11 cellular contexts compared by ENCODE assay signal in the genomic region with DNA sequence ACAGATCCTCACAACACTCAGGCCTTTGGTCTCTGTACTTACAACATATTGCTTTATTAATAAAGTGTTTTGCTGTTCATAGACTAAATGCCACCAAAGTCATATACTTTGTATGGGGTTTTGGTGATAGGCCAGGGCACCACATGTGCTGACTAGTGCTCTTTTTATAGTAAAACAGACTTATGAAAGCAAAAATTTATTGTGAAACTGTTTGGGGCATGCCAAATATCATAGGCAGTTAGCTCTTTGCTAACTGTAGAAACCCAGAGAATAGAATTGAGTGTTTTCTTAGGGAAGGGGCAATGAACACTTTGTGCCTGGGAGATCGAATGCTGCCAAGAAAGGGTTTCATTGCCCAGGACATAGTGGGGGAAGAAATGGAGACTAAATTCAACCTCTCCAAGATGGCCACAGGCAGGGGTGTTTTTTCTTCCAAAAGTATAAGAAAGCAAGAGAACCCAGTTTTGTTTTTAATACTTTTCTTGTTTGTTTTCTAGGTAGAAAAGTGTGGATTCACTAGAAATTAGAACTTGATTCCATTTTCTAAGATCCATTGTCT.
DNase-seq lines count a peak whose midpoint lies in the region; ATAC-seq lines count a peak whose summit lies in the region.
"Had no signal": no experiment of that assay in that cellular context is flagged by ENCODE, and none has a peak within 500 bp of the region (broad histone marks: within the 10 kb centered on the region; RNA-seq: fewer than 3 reads in every experiment).

No MANE protein-coding gene starts in this region.

- H3K4me1 Mint-ChIP-seq in memory B cell = peaks cover 27% of the 10 kb centered on the region
- H3K4me1 Mint-ChIP-seq: activated naive CD8-positive, alpha-beta T cell treated with anti-CD3 and anti-CD28 coated beads, Interleukin-2, amount 10 ng/mL, durations not matched to agents 7 days and 5 days had no signal

- H3K9me3 Mint-ChIP-seq in memory B cell = no peaks in the 10 kb centered on the region
- H3K9me3 Mint-ChIP-seq: activated naive CD8-positive, alpha-beta T cell treated with anti-CD3 and anti-CD28 coated beads, Interleukin-2, amount 10 ng/mL, durations not matched to agents 7 days and 5 days; GM23338 had no signal

- H3K27me3 Mint-ChIP-seq in memory B cell = no peaks in the 10 kb centered on the region
- H3K27me3 Mint-ChIP-seq: activated naive CD8-positive, alpha-beta T cell treated with anti-CD3 and anti-CD28 coated beads, Interleukin-2, amount 10 ng/mL, durations not matched to agents 7 days and 5 days had no signal

- H3K27ac Mint-ChIP-seq in memory B cell = peak overlapping the region; percentile 48
- H3K27ac Mint-ChIP-seq: activated naive CD8-positive, alpha-beta T cell treated with anti-CD3 and anti-CD28 coated beads, Interleukin-2, amount 10 ng/mL, durations not matched to agents 7 days and 5 days; GM23338 had no signal

- DNase-seq in memory B cell (ENCODE audit: low spot score in 2 of 2) (no peak), NCI-H748 treated with DMSO at 0.1 percent for 48 hours (lab: John Stamatoyannopoulos, UW) (no peak), NCI-H526 treated with DMSO at 0.1 percent for 48 hours (lab: John Stamatoyannopoulos, UW) (no peak), GDM1 (lab: John Stamatoyannopoulos, UW) (no peak)
- no peak for DNase-seq in activated naive CD4-positive, alpha-beta T cell treated with Interleukin-2 at 50 U/mL for 16 hours
- DNase-seq: activated naive CD8-positive, alpha-beta T cell treated with anti-CD3 and anti-CD28 coated beads, Interleukin-2, amount 10 ng/mL, durations not matched to agents 7 days and 5 days; kidney had no signal

- peak overlapping the region; percentile 39 for H3K4me3 Mint-ChIP-seq in memory B cell
- H3K4me3 Mint-ChIP-seq: activated naive CD8-positive, alpha-beta T cell treated with anti-CD3 and anti-CD28 coated beads, Interleukin-2, amount 10 ng/mL, durations not matched to agents 7 days and 5 days; GM23338 had no signal

- peak; percentile 51 for ATAC-seq in GM18868 (IDR thresholded peaks at IDR 0.05; ENCODE audit: unreplicated experiment)
- ATAC-seq in GM21786 (IDR thresholded peaks at IDR 0.05; ENCODE audit: unreplicated experiment) = peak; percentile 56
- peak; percentile 48 for ATAC-seq in HG03354 (IDR thresholded peaks at IDR 0.05; ENCODE audit: poor library complexity, severe bottlenecking, unreplicated experiment)
- ATAC-seq in memory B cell (ENCODE audit: low read depth) = peak; percentile 3
- ATAC-seq: GM23338 had no signal

- H3K36me3 Mint-ChIP-seq in memory B cell = no peaks in the 10 kb centered on the region
- H3K36me3 Mint-ChIP-seq: activated naive CD8-positive, alpha-beta T cell treated with anti-CD3 and anti-CD28 coated beads, Interleukin-2, amount 10 ng/mL, durations not matched to agents 7 days and 5 days had no signal

Comparison
In these comparisons a context has a peak if more than half of its experiments do, and no peak if none do; other contexts are left out.
1. ATAC-seq: peak in every context shown above with its lines; median percentile 56 in GM21786; 51 in GM18868; 48 in HG03354; 3 in memory B cell.